In genomic region chr9:71612889-71613288, GRCh38 we compare ENCODE assay signal across 8 cellular contexts.
"Had no signal": no experiment of that assay in that cellular context is flagged by ENCODE, and none has a peak within 500 bp of the region (broad histone marks: within the 10 kb centered on the region; RNA-seq: fewer than 3 reads in every experiment).

No MANE protein-coding gene starts in this region.

- ATAC-seq: GM12878 had no signal

- H3K4me3 ChIP-seq: GM12878 had no signal

- DNase-seq: GDM1, GF-D8 had no signal

- FAIRE-seq: G401.6, GM12878, GM12891, GM12892, GM18507, GM19239 had no signal
